Comparison of ENCODE assay signal across 20 cellular contexts in genomic region chr6:20028143-20028542, GRCh38.
DNase-seq lines count a peak whose midpoint lies in the region; ATAC-seq and TF ChIP-seq lines count a peak whose summit lies in the region.
"Had no signal": no experiment of that assay in that cellular context is flagged by ENCODE, and none has a peak within 500 bp of the region (broad histone marks: within the 10 kb centered on the region; RNA-seq: fewer than 3 reads in every experiment).

No MANE protein-coding gene starts in this region.

- H3K9me3 Mint-ChIP-seq in H9: peaks cover 0 to 4% of the 10 kb centered on the region in 2 experiments; a peak in 1 of 5 replicates

- no peak overlapping the region for H3T11ph ChIP-seq in H9 (ENCODE audit: low read length)

- no peak overlapping the region for H3K18ac ChIP-seq in H9 (ENCODE audit: insufficient read length, low read depth, low read length)

- no peaks in the 10 kb centered on the region for H3K23me2 ChIP-seq in H9 (ENCODE audit: insufficient read length, low read depth, low read length, poor library complexity, severe bottlenecking)

- WGBS in H9 (ENCODE audit: extremely low coverage, insufficient read length, low lambda C conversion rate): no CpG with 5 or more reads among the region's 9 CpGs

- H3K4me1 ChIP-seq in H9 (ENCODE audit: insufficient read depth, low read length): no peaks in the 10 kb centered on the region
- H3K4me1 ChIP-seq: Caco-2 had no signal

- no peaks in the 10 kb centered on the region for H3K79me2 ChIP-seq in H9 (ENCODE audit: insufficient read depth, low read length)

- H3K4me1 Mint-ChIP-seq in H9: peaks cover 3 to 5% of the 10 kb centered on the region in 2 experiments; a peak in 1 of 4 replicates

- H3K4me3 Mint-ChIP-seq in H9: no peak overlapping the region
- H3K4me3 Mint-ChIP-seq: CD14-positive monocyte, HFFc6, T-helper 17 cell had no signal

- no peaks in the 10 kb centered on the region for H3K79me1 ChIP-seq in H9 (ENCODE audit: insufficient read depth, low read depth, low read length, poor library complexity, severe bottlenecking)

- no peak overlapping the region for H2AK5ac ChIP-seq in H9 (ENCODE audit: insufficient read length, low read length)

- H3K27ac ChIP-seq in H9 (ENCODE audit: insufficient read length, low read depth, low read length): no peak overlapping the region
- H3K27ac ChIP-seq: RWPE1 had no signal

- H3K27me3 Mint-ChIP-seq in H9 (ENCODE audit: low read depth): no peaks in the 10 kb centered on the region

- H3K9ac ChIP-seq in H9 (ENCODE audit: extremely low read depth, insufficient read length, low read length): no peak overlapping the region

- in situ Hi-C loops in G401 (cut with HindIII; ENCODE audit: low sequenced_read_pairs): no loop called here

- no peak overlapping the region for H3K4me2 ChIP-seq in H9 (ENCODE audit: insufficient read depth, insufficient read length, low read length)

- H2BK120ac ChIP-seq in H9 (ENCODE audit: low read depth, low read length, poor library complexity, severe bottlenecking): no peak overlapping the region

- no peak overlapping the region; the same call in 1 of the 2 replicates for H3K14ac ChIP-seq in H9 (ENCODE audit: insufficient read depth, low read length)

- no peak overlapping the region for H2BK12ac ChIP-seq in H9 (ENCODE audit: insufficient read length, low read depth, low read length)

- no peak overlapping the region for H3K4ac ChIP-seq in H9 (ENCODE audit: low read depth, low read length)

- H4K5ac ChIP-seq in H9 (ENCODE audit: insufficient read length, low read depth, low read length): no peak overlapping the region

- no peak overlapping the region for H3K27ac Mint-ChIP-seq in H9
- H3K27ac Mint-ChIP-seq: CD14-positive monocyte, HFFc6, T-helper 17 cell had no signal

- peak; percentile 43 for DNase-seq in COR-L47 (lab: John Stamatoyannopoulos, UW)
- DNase-seq in H9: peak; percentile 68
- peak; percentile 85 for DNase-seq in NCI-H2171 treated with DMSO at 0.1 percent for 48 hours (lab: John Stamatoyannopoulos, UW)
- DNase-seq in iPS-NIHi11 (ENCODE audit: low spot score): peak; percentile 26
- no peak for DNase-seq in activated gamma-delta T cell treated with Interleukin-2 at 50 U/mL for 16 hours
- DNase-seq in G401 (ENCODE audit: low spot score): no peak
- DNase-seq: ACHN, AML-193, Caco-2, HFFc6, Karpas-422, MG63, NCI-H1092, NCI-H1930, NCI-H524 treated with DMSO at 0.1 percent for 48 hours, OCI-M1, T-helper 17 cell had no signal

- no peak overlapping the region for H4K8ac ChIP-seq in H9 (replicated peaks; ENCODE audit: insufficient read length, low read depth, low read length)

- H2BK5ac ChIP-seq in H9 (ENCODE audit: insufficient read length, low read length): no peak overlapping the region

- H2BK15ac ChIP-seq in H9 (ENCODE audit: low read depth, low read length): no peak overlapping the region

- no peak for TF ChIP-seq CTCF in H9 (conservative IDR thresholded peaks at IDR 0.05)

- H3K23ac ChIP-seq in H9 (ENCODE audit: insufficient read length, low read depth, low read length): no peak overlapping the region

- H2AFZ ChIP-seq in H9 (ENCODE audit: low read length): no peak overlapping the region

- no peak overlapping the region for H2BK20ac ChIP-seq in H9 (ENCODE audit: low read depth, low read length, poor library complexity, severe bottlenecking)

- H3K9me3 ChIP-seq in H9 (ENCODE audit: control insufficient read depth, low read depth, low read length): no peaks in the 10 kb centered on the region
- H3K9me3 ChIP-seq: Caco-2, MG63 had no signal

- no peak for ATAC-seq in GM18868 (IDR thresholded peaks at IDR 0.05; ENCODE audit: unreplicated experiment)
- ATAC-seq: T-helper 17 cell had no signal

- H3K27me3 ChIP-seq in H9 (ENCODE audit: insufficient read depth, low read length): no peaks in the 10 kb centered on the region
- H3K27me3 ChIP-seq: MG63 had no signal

- peaks cover 0 to 5% (median 3%) of the 10 kb centered on the region in 3 experiments; a peak in 2 of 7 replicates for H3K36me3 Mint-ChIP-seq in H9 (ENCODE audit: insufficient read depth in 1 of 3, low read depth in 3 of 3)
- H3K36me3 Mint-ChIP-seq: CD14-positive monocyte had no signal

- H4K91ac ChIP-seq in H9 (ENCODE audit: insufficient read length, low read depth, low read length): no peak overlapping the region

- H3K56ac ChIP-seq in H9 (ENCODE audit: insufficient read length, low read depth, low read length): no peak overlapping the region

- no peaks in the 10 kb centered on the region for H4K20me1 ChIP-seq in H9 (ENCODE audit: control insufficient read depth, insufficient read depth, insufficient read length)

Comparison
In these comparisons a context has a peak if more than half of its experiments do, and no peak if none do; other contexts are left out.
1. DNase-seq: peak in COR-L47 (single experiment), H9 (single experiment), NCI-H2171 treated with DMSO at 0.1 percent for 48 hours (single experiment) and iPS-NIHi11 (single experiment); none in activated gamma-delta T cell treated with Interleukin-2 at 50 U/mL for 16 hours (single experiment) and G401 (single experiment).